8 cellular contexts compared by ENCODE assay signal in the genomic region with DNA sequence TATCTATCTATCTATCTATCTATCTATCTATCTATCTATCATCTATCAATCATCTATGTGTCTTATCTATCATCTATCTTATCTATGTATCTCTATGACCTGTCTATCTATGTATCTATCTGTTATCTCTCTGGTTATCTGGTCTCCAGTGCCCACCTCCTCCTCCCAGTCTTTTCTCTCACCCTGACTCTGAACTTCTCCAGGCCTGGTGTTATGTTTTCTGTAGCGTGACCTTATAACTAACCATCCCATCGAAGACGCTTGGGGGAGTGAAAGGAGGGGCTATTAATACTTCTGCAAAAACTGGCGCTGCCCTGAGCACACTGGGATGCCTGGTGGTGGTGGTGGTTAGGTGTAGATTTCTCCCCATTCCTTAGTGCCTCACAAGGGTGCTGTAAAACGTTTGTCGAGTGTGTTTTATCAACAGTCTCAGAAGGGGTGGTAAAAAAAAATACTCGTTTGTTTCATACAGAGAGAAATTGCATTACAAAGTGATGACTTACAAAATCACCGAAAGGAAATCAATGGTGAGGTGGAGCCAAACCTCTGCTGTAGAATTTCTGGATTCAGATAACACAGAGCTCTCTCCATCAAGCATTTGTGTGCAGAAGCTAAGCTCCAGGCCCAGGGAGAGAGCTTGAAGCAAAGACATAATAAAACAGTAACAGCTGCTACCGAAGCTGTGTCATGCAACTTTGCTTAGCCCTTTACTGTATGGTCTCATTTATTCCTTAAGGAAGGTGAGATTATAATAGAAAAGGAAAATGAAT.
DNase-seq lines count a peak whose midpoint lies in the region; ATAC-seq and TF ChIP-seq lines count a peak whose summit lies in the region.

No MANE protein-coding gene starts in this region.

- peaks cover 34% of the 10 kb centered on the region for H3K4me1 Mint-ChIP-seq in activated naive CD8-positive, alpha-beta T cell treated with anti-CD3 and anti-CD28 coated beads, Interleukin-2, amount 10 ng/mL, durations not matched to agents 7 days and 5 days

- WGBS in mesendoderm (ENCODE audit: extremely low coverage, insufficient coverage, low lambda C conversion rate), result no CpG with 5 or more reads among the region's 9 CpGs

- H3K4me2 ChIP-seq in mesendoderm (ENCODE audit: low read length), result no peak overlapping the region

- DNase-seq in left ventricle myocardium inferior (no peak), Right ventricle myocardium inferior (ENCODE audit: missing footprints) (no peak), mesendoderm (peak; percentile 45), occipital lobe (lab: John Stamatoyannopoulos, UW) (no peak), COLO668 (lab: John Stamatoyannopoulos, UW; ENCODE audit: unreplicated experiment) (no peak), AG08396 (ENCODE audit: low spot score) (no peak), NAMALWA (ENCODE audit: low spot score) (no peak)
- DNase-seq in activated naive CD8-positive, alpha-beta T cell treated with anti-CD3 and anti-CD28 coated beads, Interleukin-2, amount 10 ng/mL, durations not matched to agents 7 days and 5 days, result no peak

- intact Hi-C loops in left ventricle myocardium inferior (cut with micrococcal nuclease) (no loop called here), Right ventricle myocardium inferior (cut with DNase I) (loop anchor here (10.0 kb wide), 1 partner anchor 89 kb away; no protein-coding TSS in a partner anchor)

- peak overlapping the region; percentile 48 for H2BK15ac ChIP-seq in mesendoderm (replicated peaks; ENCODE audit: low read depth)

- no peak overlapping the region for H4K8ac ChIP-seq in mesendoderm (ENCODE audit: low read depth, low read length)

- H3K79me1 ChIP-seq in mesendoderm (ENCODE audit: low read length), result no peaks in the 10 kb centered on the region

- H3K4me3 ChIP-seq in left ventricle myocardium inferior, result peak overlapping the region; percentile 74
- H3K4me3 ChIP-seq in mesendoderm (ENCODE audit: low read length), result no peak overlapping the region

- H3K9ac ChIP-seq in mesendoderm (ENCODE audit: low read length), result no peak overlapping the region

- no peak overlapping the region for H2AK5ac ChIP-seq in mesendoderm (ENCODE audit: low read length)

- H3K27ac ChIP-seq in left ventricle myocardium inferior (replicated peaks) (peak overlapping the region; percentile 87), mesendoderm (ENCODE audit: low read depth, low read length) (no peak overlapping the region)

- H3K4me3 Mint-ChIP-seq in activated naive CD8-positive, alpha-beta T cell treated with anti-CD3 and anti-CD28 coated beads, Interleukin-2, amount 10 ng/mL, durations not matched to agents 7 days and 5 days, result peak overlapping the region; percentile 86

- H3K18ac ChIP-seq in mesendoderm (ENCODE audit: low read length), result peak overlapping the region; percentile 81

- no peak overlapping the region for H3K4ac ChIP-seq in mesendoderm (ENCODE audit: low read depth, low read length)

- H3K27me3 ChIP-seq in left ventricle myocardium inferior (ENCODE audit: low read depth), result no peaks in the 10 kb centered on the region
- H3K27me3 ChIP-seq in mesendoderm (ENCODE audit: insufficient read depth, low read length, poor library complexity), result no peaks in the 10 kb centered on the region

- peaks cover 5% of the 10 kb centered on the region for H3K36me3 Mint-ChIP-seq in activated naive CD8-positive, alpha-beta T cell treated with anti-CD3 and anti-CD28 coated beads, Interleukin-2, amount 10 ng/mL, durations not matched to agents 7 days and 5 days

- no peaks in the 10 kb centered on the region for H3K9me3 ChIP-seq in left ventricle myocardium inferior (replicated peaks)

- H3K27me3 Mint-ChIP-seq in activated naive CD8-positive, alpha-beta T cell treated with anti-CD3 and anti-CD28 coated beads, Interleukin-2, amount 10 ng/mL, durations not matched to agents 7 days and 5 days, result no peaks in the 10 kb centered on the region

- H4K5ac ChIP-seq in mesendoderm (ENCODE audit: low read length), result no peak overlapping the region

- H3K27ac Mint-ChIP-seq in activated naive CD8-positive, alpha-beta T cell treated with anti-CD3 and anti-CD28 coated beads, Interleukin-2, amount 10 ng/mL, durations not matched to agents 7 days and 5 days, result peak overlapping the region; percentile 85

- POLR2A ChIA-PET in activated naive CD8-positive, alpha-beta T cell treated with anti-CD3 and anti-CD28 coated beads, Interleukin-2, amount 10 ng/mL, durations not matched to agents 7 days and 5 days (lab: Charles Lee), result interaction anchor here (0.6 to 3.4 kb wide), 9 partner anchors 11 to 318 kb away, joined by 3 to 27 read pairs (median 5); no protein-coding TSS in a partner anchor

- H3K4me1 ChIP-seq in left ventricle myocardium inferior, result peaks cover 40% of the 10 kb centered on the region
- H3K4me1 ChIP-seq in mesendoderm (ENCODE audit: control insufficient read depth, low read depth, low read length), result peaks cover 18% of the 10 kb centered on the region

- TF ChIP-seq CTCF in left ventricle myocardium inferior (IDR thresholded peaks at IDR 0.05; ENCODE audit: borderline replicate concordance), result no peak

- no peak overlapping the region for H2BK120ac ChIP-seq in mesendoderm (ENCODE audit: low read depth, low read length)

- ATAC-seq in Right ventricle myocardium inferior, result no peak
- ATAC-seq in activated naive CD8-positive, alpha-beta T cell treated with anti-CD3 and anti-CD28 coated beads, Interleukin-2, amount 10 ng/mL, durations not matched to agents 7 days and 5 days (ENCODE audit: low read depth), result no peak

- no peak overlapping the region for H3K56ac ChIP-seq in mesendoderm (ENCODE audit: low read length)

- H3K23ac ChIP-seq in mesendoderm (ENCODE audit: low read length), result no peak overlapping the region

- no peaks in the 10 kb centered on the region for H3K9me3 Mint-ChIP-seq in activated naive CD8-positive, alpha-beta T cell treated with anti-CD3 and anti-CD28 coated beads, Interleukin-2, amount 10 ng/mL, durations not matched to agents 7 days and 5 days

- H2BK5ac ChIP-seq in mesendoderm (ENCODE audit: low read length), result no peak overlapping the region

- H3K79me2 ChIP-seq in mesendoderm (ENCODE audit: control insufficient read depth, insufficient read depth, low read length), result no peaks in the 10 kb centered on the region

- H3K36me3 ChIP-seq in left ventricle myocardium inferior (no peaks in the 10 kb centered on the region), mesendoderm (ENCODE audit: control insufficient read depth, insufficient read depth, low read length) (no peaks in the 10 kb centered on the region)
